Comparison of ENCODE assay signal across 8 cellular contexts in the genomic region with DNA sequence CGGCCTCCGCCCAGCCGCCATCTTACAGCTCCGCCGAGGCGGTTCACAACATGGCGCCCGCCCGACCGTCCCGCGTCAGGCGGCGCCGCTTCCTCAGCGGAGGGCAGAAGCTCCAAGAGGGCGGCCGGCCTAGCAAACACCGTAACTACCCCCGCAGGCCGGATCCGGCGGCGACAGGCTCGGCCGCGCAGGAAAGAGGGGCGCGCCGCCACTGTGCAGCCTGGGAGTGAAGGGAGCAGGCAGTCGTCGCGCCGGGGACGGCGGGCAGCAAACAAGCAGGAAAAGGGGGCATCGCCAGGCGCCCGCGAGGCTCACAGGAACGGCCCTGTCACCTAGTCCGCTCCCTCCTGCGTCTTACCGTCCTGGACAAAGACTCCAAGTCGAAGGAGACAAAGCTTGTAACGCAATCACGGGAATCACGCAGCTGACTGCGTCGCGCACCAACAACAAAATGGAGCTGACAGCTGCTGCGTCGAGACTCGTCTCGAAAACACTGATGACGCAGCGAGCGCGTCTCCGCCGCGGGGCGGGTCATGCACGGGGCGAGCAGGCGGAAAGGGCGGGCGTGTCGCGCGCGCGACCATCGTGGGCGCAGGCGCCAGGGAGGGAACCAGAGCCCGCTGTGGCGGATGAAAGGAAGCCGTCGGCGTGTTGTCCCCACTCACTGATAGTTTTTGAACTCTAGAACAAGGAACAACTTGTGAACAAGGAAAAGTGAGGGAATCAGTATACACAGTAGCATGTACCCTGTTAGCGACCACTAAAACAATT. TPM values are rescaled to one million over a fixed set of nuclear protein-coding genes. Genes with fewer than 3 reads are reported as not detected.
A peak's percentile ranks its signal among the peaks of the same experiment; 100 is the strongest.
DNase-seq lines count a peak whose midpoint lies in the region; ATAC-seq and TF ChIP-seq lines count a peak whose summit lies in the region.

A gene (minus strand): TSS at position 453 of the 771 bp plus-strand sequence. CDS start 2,796 bp downstream, outside the sequence.

- peak within 1 kb of the TSS; percentile 73 to 98 (median 90) for H3K4me3 ChIP-seq in heart right ventricle
- peak within 1 kb of the TSS; percentile 50 to 80 (median 72) for H3K4me3 ChIP-seq in upper lobe of left lung

- ATAC-seq in GM18498 (IDR thresholded peaks at IDR 0.05; ENCODE audit: unreplicated experiment) = peak; percentile 87
- peak; percentile 86 for ATAC-seq in HG02885 (IDR thresholded peaks at IDR 0.05; ENCODE audit: poor library complexity, unreplicated experiment)
- ATAC-seq in heart right ventricle = peak; percentile 94 to 97 (median 96)
- ATAC-seq in upper lobe of left lung (ENCODE audit: low FRiP score in 2 of 2) = peak; percentile 95 to 97

- peak in 1 of 4 donors; percentile 96 for TF ChIP-seq EP300 in upper lobe of left lung (IDR thresholded peaks at IDR 0.05)

- WGBS in heart right ventricle, 2 donors = 0 to 1% methylated on average over 82 of the region's 82 CpGs
- 0% methylated on average over 21 to 51 of the region's 82 CpGs for WGBS in upper lobe of left lung, 2 donors

- H3K9me3 ChIP-seq in heart right ventricle = no peaks in the 10 kb centered on the region
- no peaks in the 10 kb centered on the region for H3K9me3 ChIP-seq in upper lobe of left lung

- intact Hi-C loops in T-helper 1 cell treated with Interleukin-12 subunit alpha and Interleukin-12 subunit beta and Interleukin-4 antibody, amounts not matched to agents 30 ng/mL and 1 ng/mL, for 36 hours (cut with micrococcal nuclease) = loop anchor here (1.0 to 5.0 kb wide), 17 partner anchors 25 to 1401 kb away; a partner anchor contains a TSS
- intact Hi-C loops in heart right ventricle (cut with DNase I) (loop anchor here in 7 of 10 donors (2.0 to 5.0 kb wide), 4 partner anchors 24 to 252 kb away; a partner anchor contains a TSS), posterior vena cava (cut with DNase I) (loop anchor here in 1 of 2 donors (5.0 kb wide), 1 partner anchor 52 kb away; a partner anchor contains a TSS)

- TF ChIP-seq POLR2A in upper lobe of left lung (IDR thresholded peaks at IDR 0.05) = peak; percentile 91 to 100 (median 100)

- H3K27ac ChIP-seq in heart right ventricle = peak within 1 kb of the TSS; percentile 99 to 100 (median 100)
- peak within 1 kb of the TSS; percentile 99 to 100 (median 100) for H3K27ac ChIP-seq in upper lobe of left lung

- H3K4me1 ChIP-seq in heart right ventricle (peaks cover 3 to 50% (median 34%) of the 10 kb centered on the region in 9 donors), upper lobe of left lung (peaks cover 34 to 52% (median 40%) of the 10 kb centered on the region in 4 donors)

- TF ChIP-seq CTCF in heart right ventricle (IDR thresholded peaks at IDR 0.05) (no peak), upper lobe of left lung (IDR thresholded peaks at IDR 0.05) (peak in 3 of 6 experiments; percentile 4 to 21 (median 15))

- H3K36me3 ChIP-seq in heart right ventricle (peaks cover 0 to 25% (median 7%) of the 10 kb centered on the region in 9 donors), upper lobe of left lung (peaks cover 1 to 26% (median 6%) of the 10 kb centered on the region in 4 donors)

- H3K27me3 ChIP-seq in heart right ventricle (no peaks in the 10 kb centered on the region), upper lobe of left lung (no peaks in the 10 kb centered on the region)

- DNase-seq in NCI-H1694 (lab: John Stamatoyannopoulos, UW) (peak; percentile 90), amniotic epithelial cell (ENCODE audit: low read depth) (peak; percentile 89), heart right ventricle (peak; percentile 98 to 99), posterior vena cava (ENCODE audit: low spot score) (peak; percentile 100), upper lobe of left lung (peak; percentile 97 to 100)

RNA-seq across cellular contexts. Expression of the gene that starts here (rescaled TPM):
- 111 and 115 TPM in 2 replicates for total RNA-seq in T-helper 1 cell treated with Interleukin-12 subunit alpha and Interleukin-12 subunit beta and Interleukin-4 antibody, amounts not matched to agents 30 ng/mL and 1 ng/mL, for 36 hours
- total RNA-seq in heart right ventricle (10 to 100 TPM; 30.8 to 59.6 (median 45.3) TPM), posterior vena cava (100 to 1,000 TPM in 1 of 2 donors, 10 to 100 TPM in 1; 91.2 to 127 TPM), upper lobe of left lung (100 to 1,000 TPM in 2 of 6 donors, 10 to 100 TPM in 4; 89.2 to 383 (median 95.9) TPM)
- 1,000 to 10,000 TPM in 1 of 2 donors, 10 to 100 TPM in 1; 38.4 to 1,166 TPM for polyA plus RNA-seq in heart right ventricle

Comparison
In these comparisons a context has a peak if more than half of its experiments do, and no peak if none do; other contexts are left out.
1. Peak in every context shown above with its lines: DNase-seq, ATAC-seq, H3K4me3 ChIP-seq and H3K27ac ChIP-seq.